ENCODE assay signal across 9 cellular contexts in the genomic region with DNA sequence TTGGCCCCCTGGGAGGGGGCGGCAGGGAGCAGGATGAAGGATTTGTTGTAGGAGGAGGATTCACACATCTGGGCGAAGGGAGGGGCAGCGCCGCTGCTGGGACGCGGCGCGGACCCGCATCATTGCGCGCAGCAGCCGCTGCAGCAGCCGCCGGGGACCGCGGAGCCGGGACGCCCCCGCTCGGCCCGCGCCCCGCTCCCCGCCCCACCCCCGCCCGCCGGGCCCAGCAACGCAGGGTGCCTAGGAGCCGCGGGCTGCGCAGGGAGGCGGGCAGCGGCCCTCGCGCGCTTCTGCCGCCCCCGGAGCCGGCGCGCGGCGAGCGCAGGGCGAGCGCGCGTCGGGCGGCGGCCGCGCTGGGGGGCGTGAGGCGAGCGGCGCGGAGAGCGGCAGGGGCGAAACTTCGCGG. TPM values are rescaled to one million over a fixed set of nuclear protein-coding genes. Genes with fewer than 3 reads are reported as not detected.
DNase-seq lines count a peak whose midpoint lies in the region; ATAC-seq, FAIRE-seq and TF ChIP-seq lines count a peak whose summit lies in the region.
"Had no signal": no experiment of that assay in that cellular context is flagged by ENCODE, and none has a peak within 500 bp of the region (broad histone marks: within the 10 kb centered on the region; RNA-seq: fewer than 3 reads in every experiment).

No MANE protein-coding gene starts in this region.

- intact Hi-C loops in IMR-90 (cut with micrococcal nuclease), result no loop called here

- no peaks in the 10 kb centered on the region for H3K9me1 ChIP-seq in IMR-90 (ENCODE audit: insufficient read depth, low read length)

- H3K27ac ChIP-seq in IMR-90 (ENCODE audit: insufficient read depth, low read length) (no peak overlapping the region), neuronal stem cell (replicated peaks; ENCODE audit: low read length) (peak overlapping the region; percentile 35)
- H3K27ac ChIP-seq: epithelial cell of prostate had no signal

- H2BK120ac ChIP-seq in IMR-90 (ENCODE audit: low read depth, low read length) (no peak overlapping the region), neuronal stem cell (ENCODE audit: low read depth, low read length) (no peak overlapping the region)

- peaks cover 4% of the 10 kb centered on the region for H3K27me3 Mint-ChIP-seq in endothelial cell (ENCODE audit: unreplicated experiment)

- no TSS peak for BruUV-seq in IMR-90 (replicated peaks; lab: Mats Ljungman, UMichigan)

- no peak overlapping the region for H3K56ac ChIP-seq in IMR-90 (ENCODE audit: extremely low read depth, insufficient read depth, low read length)

- no peak overlapping the region for H2BK20ac ChIP-seq in IMR-90 (ENCODE audit: low read depth, low read length)

- H3K4me3 ChIP-seq in BJ (ENCODE audit: low read depth, low read length), result peak overlapping the region; percentile 19
- H3K4me3 ChIP-seq in IMR-90 (ENCODE audit: insufficient read depth, low read depth, low read length), result peak overlapping the region; percentile 37
- H3K4me3 ChIP-seq in neuronal stem cell (ENCODE audit: low read length in 2 of 2), result peak overlapping the region; percentile 66 to 88

- H3K27me3 ChIP-seq in BJ (ENCODE audit: control insufficient read depth, insufficient read depth, low read length) (peaks cover 5% of the 10 kb centered on the region), IMR-90 (ENCODE audit: control insufficient read depth, insufficient read depth, low read length) (peaks cover 11% of the 10 kb centered on the region), neuronal stem cell (ENCODE audit: control insufficient read depth in 3 of 3, insufficient read depth in 3 of 3, low read depth in 1 of 3, low read length in 3 of 3) (no peaks in the 10 kb centered on the region)

- 0% methylated on average over 19 of the region's 62 CpGs; no CpG with 5 or more reads in 1 of the 2 experiments for WGBS in IMR-90 (ENCODE audit: extremely low coverage in 2 of 2, insufficient read length in 1 of 2), 2 experiments
- WGBS in neuronal stem cell (ENCODE audit: extremely low coverage in 2 of 2, insufficient read length in 2 of 2, insufficient replicate concordance in 1 of 2), 2 donors, result no CpG with 5 or more reads among the region's 62 CpGs

- no peaks in the 10 kb centered on the region for H3K36me3 Mint-ChIP-seq in endothelial cell (ENCODE audit: low read depth, unreplicated experiment)

- H3K4me2 ChIP-seq in IMR-90 (ENCODE audit: low read depth, low read length) (peak overlapping the region; percentile 62), neuronal stem cell (ENCODE audit: insufficient read depth, low read length, poor library complexity, severe bottlenecking) (peak overlapping the region; percentile 83)

- H2AFZ ChIP-seq in IMR-90 (replicated peaks; ENCODE audit: low read length, poor library complexity) (peak overlapping the region; percentile 71), neuronal stem cell (ENCODE audit: low read length) (peak overlapping the region; percentile 99)

- peak; percentile 12 for ATAC-seq in GM19468 (IDR thresholded peaks at IDR 0.05; ENCODE audit: extremely low read depth, unreplicated experiment)
- ATAC-seq in IMR-90 (ENCODE audit: low read depth), result peak; percentile 30

- H3K23ac ChIP-seq in IMR-90 (ENCODE audit: low read depth, low read length) (no peak overlapping the region), neuronal stem cell (ENCODE audit: low read depth, low read length, poor library complexity) (no peak overlapping the region)

- H2BK15ac ChIP-seq in IMR-90 (ENCODE audit: low read depth, low read length) (no peak overlapping the region), neuronal stem cell (ENCODE audit: low read length) (no peak overlapping the region)

- H3K79me1 ChIP-seq in IMR-90 (ENCODE audit: low read depth in 1 of 2, low read length in 2 of 2) (no peaks in the 10 kb centered on the region), neuronal stem cell (ENCODE audit: low read depth, low read length) (no peaks in the 10 kb centered on the region)

- POLR2A ChIA-PET in BJ (lab: Charles Lee) (no interaction called here), IMR-90 (lab: Charles Lee; ENCODE audit: unreplicated experiment) (no interaction called here)

- dilution Hi-C loops in IMR-90 (cut with HindIII; ENCODE audit: low sequenced_read_pairs, unreplicated experiment), result no loop called here

- peak overlapping the region; percentile 91 for H3K4me3 Mint-ChIP-seq in endothelial cell (ENCODE audit: unreplicated experiment)

- H3K36me3 ChIP-seq in BJ (ENCODE audit: control insufficient read depth, insufficient read depth, low read length) (no peaks in the 10 kb centered on the region), IMR-90 (ENCODE audit: control insufficient read depth, insufficient read depth, low read length) (no peaks in the 10 kb centered on the region), neuronal stem cell (replicated peaks in 1 of 2; ENCODE audit: control insufficient read depth in 2 of 2, insufficient read depth in 2 of 2, low read length in 2 of 2) (no peaks in the 10 kb centered on the region)

- H3K9me3 ChIP-seq in IMR-90 (ENCODE audit: control insufficient read depth, insufficient read depth, low read length), result no peaks in the 10 kb centered on the region
- H3K9me3 ChIP-seq in neuronal stem cell (replicated peaks in 1 of 2; ENCODE audit: control insufficient read depth in 2 of 2, insufficient read depth in 1 of 2, low read depth in 1 of 2, low read length in 2 of 2), result no peaks in the 10 kb centered on the region

- no peak overlapping the region for H3K4ac ChIP-seq in IMR-90 (ENCODE audit: low read depth, low read length)
- H3K4ac ChIP-seq in neuronal stem cell (ENCODE audit: low read length), result no peak overlapping the region

- H3K9me3 Mint-ChIP-seq in endothelial cell (ENCODE audit: unreplicated experiment), result no peaks in the 10 kb centered on the region

- H2AK9ac ChIP-seq in IMR-90 (replicated peaks; ENCODE audit: low read depth, low read length, poor library complexity), result no peak overlapping the region

- H3K9ac ChIP-seq in IMR-90 (ENCODE audit: low read depth, low read length) (no peak overlapping the region), neuronal stem cell (ENCODE audit: low read depth, low read length, poor library complexity) (peak overlapping the region; percentile 21)

- peaks cover 2% of the 10 kb centered on the region; the same call in 1 of the 2 replicates for H3K4me1 ChIP-seq in IMR-90 (ENCODE audit: control insufficient read depth, insufficient read depth, low read length)
- H3K4me1 ChIP-seq in neuronal stem cell (ENCODE audit: control insufficient read depth in 2 of 2, insufficient read depth in 1 of 2, low read depth in 1 of 2, low read length in 2 of 2), result peaks cover 2 to 3% of the 10 kb centered on the region in 2 donors

- no peak overlapping the region for H4K91ac ChIP-seq in IMR-90 (ENCODE audit: insufficient read depth, low read depth, low read length)
- H4K91ac ChIP-seq in neuronal stem cell (ENCODE audit: low read depth, low read length, poor library complexity), result no peak overlapping the region

- DNase-seq in BJ (ENCODE audit: low read depth) (no peak), IMR-90 (no peak), endothelial cell (ENCODE audit: low spot score) (no peak), neuronal stem cell (ENCODE audit: low spot score) (peak; percentile 49), HTR-8/SVneo (ENCODE audit: insufficient read length, low spot score) (no peak), NCI-H446 (lab: John Stamatoyannopoulos, UW) (no peak)
- no peak for DNase-seq in stimulated activated CD4-positive, alpha-beta T cell treated with anti-CD3 and anti-CD28 coated beads, Interleukin-4, amount 100 ng/mL, for 4 hours

- CTCF ChIA-PET in BJ (lab: Yijun Ruan, JAX) (interaction anchor here (1.0 to 2.0 kb wide), 6 partner anchors 9 to 1051 kb away, joined by 3 to 16 read pairs (median 10); no protein-coding TSS in a partner anchor), IMR-90 (lab: Yijun Ruan, JAX) (interaction anchor here (1.1 kb wide), 1 partner anchor 68 kb away, joined by 3 read pairs; no protein-coding TSS in a partner anchor)

- H3K27ac Mint-ChIP-seq in endothelial cell (ENCODE audit: unreplicated experiment), result no peak overlapping the region

- H4K8ac ChIP-seq in IMR-90 (ENCODE audit: low read depth in 2 of 2, low read length in 2 of 2) (no peak overlapping the region), neuronal stem cell (ENCODE audit: low read depth, low read length) (no peak overlapping the region)

- no peaks in the 10 kb centered on the region for H4K20me1 ChIP-seq in IMR-90 (ENCODE audit: insufficient read depth, low read length)

- H2BK12ac ChIP-seq in neuronal stem cell (ENCODE audit: low read length), result no peak overlapping the region

- H2BK5ac ChIP-seq in IMR-90 (ENCODE audit: low read depth, low read length, poor library complexity, severe bottlenecking), result no peak overlapping the region
- peak overlapping the region; percentile 70 for H2BK5ac ChIP-seq in neuronal stem cell (ENCODE audit: low read length)

- FAIRE-seq in HTR-8/SVneo (lab: Jason Lieb, UNC), result no peak

- no peak for TF ChIP-seq RAD21 in IMR-90 (IDR thresholded peaks at IDR 0.05; ENCODE audit: low read length)

- TF ChIP-seq CTCF in BJ (IDR thresholded peaks at IDR 0.05; ENCODE audit: insufficient read depth, low read depth, low read length) (no peak), IMR-90 (conservative IDR thresholded peaks at IDR 0.05; ENCODE audit: low read depth, low read length) (no peak), endothelial cell (IDR thresholded peaks at IDR 0.05; ENCODE audit: unreplicated experiment) (no peak)

- no peak overlapping the region for H3K18ac ChIP-seq in IMR-90 (ENCODE audit: low read depth, low read length)
- H3K18ac ChIP-seq in neuronal stem cell (ENCODE audit: low read length), result peak overlapping the region; percentile 94

- peaks cover 11% of the 10 kb centered on the region for H3K4me1 Mint-ChIP-seq in endothelial cell (ENCODE audit: unreplicated experiment)

- H3K14ac ChIP-seq in IMR-90 (replicated peaks; ENCODE audit: low read depth, low read length) (no peak overlapping the region), neuronal stem cell (ENCODE audit: low read length) (no peak overlapping the region)

- no peak overlapping the region for H4K5ac ChIP-seq in IMR-90 (ENCODE audit: low read depth, low read length)

- H2AK5ac ChIP-seq in IMR-90 (ENCODE audit: low read depth, low read length) (no peak overlapping the region), neuronal stem cell (ENCODE audit: low read depth, low read length) (no peak overlapping the region)

- no peak for TF ChIP-seq POLR2A in IMR-90 (IDR thresholded peaks at IDR 0.05; ENCODE audit: low read depth, low read length)

- in situ Hi-C loops in IMR-90 (cut with MboI; ENCODE audit: low sequenced_read_pairs), result loop anchor here (10.0 kb wide), 1 partner anchor 161 kb away; no protein-coding TSS in a partner anchor

RNA-seq across cellular contexts. Expression of a gene that starts 0.2 kb away (rescaled TPM):
- polyA plus RNA-seq in BJ (2011; rRNA removed), result not detected in 2 replicates
- not detected in 2 replicates for polyA minus RNA-seq in BJ (2011; rRNA and poly(A)+ RNA removed)
- not detected in 2 replicates for total RNA-seq in IMR-90 (2012; rRNA removed)
- polyA plus RNA-seq in IMR-90 (2012; rRNA removed), result not detected in 2 replicates
- polyA plus RNA-seq in IMR-90 (2012; cell fraction: cytosol; rRNA removed), result not detected in 2 replicates
- not detected in 2 replicates for polyA plus RNA-seq in IMR-90 (2012; cell fraction: nucleus; rRNA removed; ENCODE audit: low replicate concordance)
- 9.5 TPM for total RNA-seq in endothelial cell (ENCODE audit: unreplicated experiment)
- 0.82 TPM for polyA plus RNA-seq in neuronal stem cell (2013, experiment 1 of 2)
- 6.8 TPM for polyA plus RNA-seq in neuronal stem cell (2013, experiment 2 of 2)

Comparison
In these comparisons a context has a peak if more than half of its experiments do, and no peak if none do; other contexts are left out.
1. H3K4me3 ChIP-seq: peak in every context shown above with its lines; median percentile 77 in neuronal stem cell; 37 in IMR-90; 19 in BJ.
2. RNA of a gene that starts 0.2 kb away (total RNA-seq): 9.5 TPM in endothelial cell (single experiment); not detected in IMR-90; every median in the first group is over 10 times any median in the second.